ENCODE assay signal across 9 cellular contexts in genomic region chr9:116156621-116157314, GRCh38. TPM values are rescaled to one million over a fixed set of nuclear protein-coding genes. Genes with fewer than 3 reads are reported as not detected.
DNase-seq lines count a peak whose midpoint lies in the region; ATAC-seq, FAIRE-seq and TF ChIP-seq lines count a peak whose summit lies in the region.
"Had no signal": no experiment of that assay in that cellular context is flagged by ENCODE, and none has a peak within 500 bp of the region (broad histone marks: within the 10 kb centered on the region; RNA-seq: fewer than 3 reads in every experiment).

No MANE protein-coding gene starts in this region.

- no peaks in the 10 kb centered on the region for H3K4me1 ChIP-seq in CD4-positive, alpha-beta memory T cell (ENCODE audit: insufficient read depth, low read length)

- POLR2A ChIA-PET in CD4-positive, alpha-beta memory T cell (lab: Charles Lee; ENCODE audit: partially characterized antibody): no interaction called here

- no peaks in the 10 kb centered on the region for H3K9me3 ChIP-seq in CD4-positive, alpha-beta memory T cell (ENCODE audit: control insufficient read depth in 1 of 2, low read length in 2 of 2)

- H3K9me3 Mint-ChIP-seq in CD4-positive, alpha-beta memory T cell: peaks cover 0 to 7% (median 0%) of the 10 kb centered on the region in 8 donors

- no peak for TF ChIP-seq CTCF in epithelial cell of esophagus (IDR thresholded peaks at IDR 0.05; ENCODE audit: insufficient read depth, low read depth, low read length, missing control alignments)

- DNase-seq in GM03348 (ENCODE audit: low spot score) (peak; percentile 85), NCI-H524 (lab: John Stamatoyannopoulos, UW) (peak; percentile 91 to 94), epithelial cell of esophagus (ENCODE audit: low read depth) (peak; percentile 56), mucosa of gallbladder (ENCODE audit: low spot score) (peak; percentile 27), GM19239 (ENCODE audit: insufficient read length, low spot score) (no peak)
- DNase-seq in CD4-positive, alpha-beta memory T cell: no peak
- DNase-seq in activated naive CD4-positive, alpha-beta T cell (lab: John Stamatoyannopoulos, UW): no peak

- H3K36me3 ChIP-seq in CD4-positive, alpha-beta memory T cell (ENCODE audit: insufficient read depth, low read length): no peaks in the 10 kb centered on the region

- H3K27me3 ChIP-seq in CD4-positive, alpha-beta memory T cell (ENCODE audit: insufficient read depth, low read length): peaks cover 6% of the 10 kb centered on the region

- no peaks in the 10 kb centered on the region for H3K36me3 Mint-ChIP-seq in CD4-positive, alpha-beta memory T cell

- intact Hi-C loops in CD4-positive, alpha-beta memory T cell (cut with micrococcal nuclease): no loop called here

- CTCF ChIA-PET in CD4-positive, alpha-beta memory T cell (lab: Charles Lee; ENCODE audit: partially characterized antibody): no interaction called here

- no peak overlapping the region for H3K4me3 ChIP-seq in epithelial cell of esophagus (ENCODE audit: low read length)
- no peak overlapping the region for H3K4me3 ChIP-seq in CD4-positive, alpha-beta memory T cell (ENCODE audit: low read length in 2 of 2)

- H3K4me3 Mint-ChIP-seq in CD4-positive, alpha-beta memory T cell: no peak overlapping the region

- peaks cover 0 to 3% (median 1%) of the 10 kb centered on the region in 4 donors for H3K4me1 Mint-ChIP-seq in CD4-positive, alpha-beta memory T cell

- ATAC-seq in HG03159 (IDR thresholded peaks at IDR 0.05; ENCODE audit: unreplicated experiment): no peak

- H3K27ac Mint-ChIP-seq in CD4-positive, alpha-beta memory T cell: no peak overlapping the region

- H3K27ac ChIP-seq in CD4-positive, alpha-beta memory T cell (ENCODE audit: low read depth, low read length): no peak overlapping the region
- H3K27ac ChIP-seq: epithelial cell of prostate had no signal

- peaks cover 40 to 45% of the 10 kb centered on the region in 2 donors for H3K27me3 Mint-ChIP-seq in CD4-positive, alpha-beta memory T cell

- no peak for FAIRE-seq in GM19239 (lab: Jason Lieb, UNC)

RNA-seq across cellular contexts. Expression of gene PAPPA, which starts 3.2 kb away (rescaled TPM):
- 5.6 TPM for total RNA-seq in mucosa of gallbladder
- not detected for total RNA-seq in CD4-positive, alpha-beta memory T cell
- polyA plus RNA-seq in CD4-positive, alpha-beta memory T cell: not detected

Comparison
In these comparisons a context has a peak if more than half of its experiments do, and no peak if none do; other contexts are left out.
1. DNase-seq: peak in GM03348 (single experiment), NCI-H524 (2 of 2), epithelial cell of esophagus (single experiment) and mucosa of gallbladder (single experiment); none in CD4-positive, alpha-beta memory T cell (0 of 5), activated naive CD4-positive, alpha-beta T cell (0 of 4) and GM19239 (single experiment).